Comparison of ENCODE assay signal across 29 cellular contexts in genomic region chr4:3157366-3157765, GRCh38.
"Had no signal": no experiment of that assay in that cellular context is flagged by ENCODE, and none has a peak within 500 bp of the region (broad histone marks: within the 10 kb centered on the region; RNA-seq: fewer than 3 reads in every experiment).

No MANE protein-coding gene starts in this region.

- H3K4me3 Mint-ChIP-seq: activated CD4-positive, alpha-beta memory T cell treated with anti-CD3 and anti-CD28 coated beads for 36 hours; activated CD4-positive, alpha-beta T cell treated with anti-CD3 and anti-CD28 coated beads for 36 hours; activated CD4-positive, alpha-beta T cell treated with anti-CD3 and anti-CD28 coated beads, Interleukin-2, amount 10 ng/mL, durations not matched to agents 24 days and 14 days; activated CD8-positive, alpha-beta memory T cell treated with anti-CD3 and anti-CD28 coated beads, Interleukin-2, amount 10 ng/mL, durations not matched to agents 7 days and 5 days; activated CD8-positive, alpha-beta T cell treated with anti-CD3 and anti-CD28 coated beads, Interleukin-2, amount 10 ng/mL, durations not matched to agents 7 days and 5 days; activated naive CD4-positive, alpha-beta T cell treated with anti-CD3 and anti-CD28 coated beads, Interleukin-2, amount 10 ng/mL, durations not matched to agents 7 days and 5 days; activated naive CD8-positive, alpha-beta T cell treated with anti-CD3 and anti-CD28 coated beads, Interleukin-2, amount 10 ng/mL, durations not matched to agents 7 days and 5 days; brain; dendritic cell treated with granulocyte-macrophage colony-stimulating factor and Interleukin-4, amounts not matched to agents 40 ng/mL and 50 ng/mL, for 4 days; endodermal cell; T-helper 17 cell; T-helper 2 cell treated with Interferon-gamma antibody and Interleukin-4, amounts not matched to agents 5 μg/mL and 100 μg/mL, for 36 hours had no signal

- H3K4me3 ChIP-seq: ascending aorta, breast epithelium, cardiac muscle cell, coronary artery, dorsolateral prefrontal cortex had no signal

- H3K27me3 ChIP-seq: ascending aorta, breast epithelium, cardiac muscle cell, dorsolateral prefrontal cortex had no signal

- ATAC-seq: activated CD4-positive, alpha-beta T cell treated with anti-CD3 and anti-CD28 coated beads for 36 hours; activated CD8-positive, alpha-beta memory T cell treated with anti-CD3 and anti-CD28 coated beads, Interleukin-2, amount 10 ng/mL, durations not matched to agents 7 days and 5 days; activated CD8-positive, alpha-beta T cell treated with anti-CD3 and anti-CD28 coated beads, Interleukin-2, amount 10 ng/mL, durations not matched to agents 7 days and 5 days; activated naive CD4-positive, alpha-beta T cell treated with anti-CD3 and anti-CD28 coated beads, Interleukin-2, amount 50 U/mL, for 72 hours; esophagus mucosa; T-helper 17 cell had no signal

- DNase-seq: activated CD4-positive, alpha-beta memory T cell treated with anti-CD3 and anti-CD28 coated beads for 36 hours; activated CD4-positive, alpha-beta T cell treated with anti-CD3 and anti-CD28 coated beads for 36 hours; activated CD4-positive, alpha-beta T cell treated with anti-CD3 and anti-CD28 coated beads, Interleukin-2, amount 10 ng/mL, durations not matched to agents 24 days and 14 days; activated CD4-positive, CD25-positive, alpha-beta regulatory T cell; activated CD4-positive, CD25-positive, alpha-beta regulatory T cell treated with anti-CD3 and anti-CD28 coated beads, Interleukin-2, amount 50 U/mL, for 72 hours; activated CD8-positive, alpha-beta memory T cell treated with anti-CD3 and anti-CD28 coated beads, Interleukin-2, amount 10 ng/mL, durations not matched to agents 7 days and 5 days; activated CD8-positive, alpha-beta memory T cell treated with anti-CD3 and anti-CD28 coated beads, Interleukin-2, amount 50 U/mL, for 4 hours; activated CD8-positive, alpha-beta T cell treated with anti-CD3 and anti-CD28 coated beads, Interleukin-2, amount 10 ng/mL, durations not matched to agents 7 days and 5 days; activated gamma-delta T cell; activated naive CD4-positive, alpha-beta T cell; activated naive CD4-positive, alpha-beta T cell treated with anti-CD3 and anti-CD28 coated beads, Interleukin-2, amount 10 ng/mL, durations not matched to agents 7 days and 5 days; activated naive CD8-positive, alpha-beta T cell treated with anti-CD3 and anti-CD28 coated beads, Interleukin-2, amount 10 ng/mL, durations not matched to agents 7 days and 5 days; activated T-cell treated with anti-CD3 and anti-CD28 coated beads, Interleukin-2, amount 50 U/mL, for 48 hours; central memory CD4-positive, alpha-beta T cell; dorsolateral prefrontal cortex; effector memory CD4-positive, alpha-beta T cell; endodermal cell; foreskin fibroblast; T-helper 1 cell; T-helper 17 cell had no signal

- H3K4me1 ChIP-seq: ascending aorta, breast epithelium had no signal

- H3K27me3 Mint-ChIP-seq: activated CD4-positive, alpha-beta memory T cell treated with anti-CD3 and anti-CD28 coated beads for 36 hours; activated CD4-positive, alpha-beta T cell treated with anti-CD3 and anti-CD28 coated beads for 36 hours; activated CD4-positive, alpha-beta T cell treated with anti-CD3 and anti-CD28 coated beads, Interleukin-2, amount 10 ng/mL, durations not matched to agents 24 days and 14 days; activated CD8-positive, alpha-beta memory T cell treated with anti-CD3 and anti-CD28 coated beads, Interleukin-2, amount 10 ng/mL, durations not matched to agents 7 days and 5 days; activated naive CD4-positive, alpha-beta T cell treated with anti-CD3 and anti-CD28 coated beads, Interleukin-2, amount 10 ng/mL, durations not matched to agents 7 days and 5 days; activated naive CD8-positive, alpha-beta T cell treated with anti-CD3 and anti-CD28 coated beads, Interleukin-2, amount 10 ng/mL, durations not matched to agents 7 days and 5 days; brain; dendritic cell treated with granulocyte-macrophage colony-stimulating factor and Interleukin-4, amounts not matched to agents 40 ng/mL and 50 ng/mL, for 4 days; T-helper 17 cell had no signal

- H3K36me3 ChIP-seq: breast epithelium had no signal

- H3K27ac Mint-ChIP-seq: activated CD4-positive, alpha-beta memory T cell treated with anti-CD3 and anti-CD28 coated beads for 36 hours; activated CD4-positive, alpha-beta T cell treated with anti-CD3 and anti-CD28 coated beads for 36 hours; activated CD4-positive, alpha-beta T cell treated with anti-CD3 and anti-CD28 coated beads, Interleukin-2, amount 10 ng/mL, durations not matched to agents 24 days and 14 days; activated CD8-positive, alpha-beta memory T cell treated with anti-CD3 and anti-CD28 coated beads, Interleukin-2, amount 10 ng/mL, durations not matched to agents 7 days and 5 days; activated CD8-positive, alpha-beta T cell treated with anti-CD3 and anti-CD28 coated beads, Interleukin-2, amount 10 ng/mL, durations not matched to agents 7 days and 5 days; activated naive CD4-positive, alpha-beta T cell treated with anti-CD3 and anti-CD28 coated beads, Interleukin-2, amount 10 ng/mL, durations not matched to agents 7 days and 5 days; activated naive CD8-positive, alpha-beta T cell treated with anti-CD3 and anti-CD28 coated beads, Interleukin-2, amount 10 ng/mL, durations not matched to agents 7 days and 5 days; brain; dendritic cell treated with granulocyte-macrophage colony-stimulating factor and Interleukin-4, amounts not matched to agents 40 ng/mL and 50 ng/mL, for 4 days; endodermal cell; T-helper 17 cell; T-helper 2 cell treated with Interferon-gamma antibody and Interleukin-4, amounts not matched to agents 5 μg/mL and 100 μg/mL, for 36 hours had no signal

- H3K27ac ChIP-seq: ascending aorta, breast epithelium, cardiac muscle cell, coronary artery, dorsolateral prefrontal cortex had no signal

- H3K4me1 Mint-ChIP-seq: activated CD4-positive, alpha-beta T cell treated with anti-CD3 and anti-CD28 coated beads for 36 hours; activated CD4-positive, alpha-beta T cell treated with anti-CD3 and anti-CD28 coated beads, Interleukin-2, amount 10 ng/mL, durations not matched to agents 24 days and 14 days; activated CD8-positive, alpha-beta memory T cell treated with anti-CD3 and anti-CD28 coated beads, Interleukin-2, amount 10 ng/mL, durations not matched to agents 7 days and 5 days; activated naive CD4-positive, alpha-beta T cell treated with anti-CD3 and anti-CD28 coated beads, Interleukin-2, amount 10 ng/mL, durations not matched to agents 7 days and 5 days; activated naive CD8-positive, alpha-beta T cell treated with anti-CD3 and anti-CD28 coated beads, Interleukin-2, amount 10 ng/mL, durations not matched to agents 7 days and 5 days; brain; endodermal cell had no signal
